15 cellular contexts compared by ENCODE assay signal in the genomic region with DNA sequence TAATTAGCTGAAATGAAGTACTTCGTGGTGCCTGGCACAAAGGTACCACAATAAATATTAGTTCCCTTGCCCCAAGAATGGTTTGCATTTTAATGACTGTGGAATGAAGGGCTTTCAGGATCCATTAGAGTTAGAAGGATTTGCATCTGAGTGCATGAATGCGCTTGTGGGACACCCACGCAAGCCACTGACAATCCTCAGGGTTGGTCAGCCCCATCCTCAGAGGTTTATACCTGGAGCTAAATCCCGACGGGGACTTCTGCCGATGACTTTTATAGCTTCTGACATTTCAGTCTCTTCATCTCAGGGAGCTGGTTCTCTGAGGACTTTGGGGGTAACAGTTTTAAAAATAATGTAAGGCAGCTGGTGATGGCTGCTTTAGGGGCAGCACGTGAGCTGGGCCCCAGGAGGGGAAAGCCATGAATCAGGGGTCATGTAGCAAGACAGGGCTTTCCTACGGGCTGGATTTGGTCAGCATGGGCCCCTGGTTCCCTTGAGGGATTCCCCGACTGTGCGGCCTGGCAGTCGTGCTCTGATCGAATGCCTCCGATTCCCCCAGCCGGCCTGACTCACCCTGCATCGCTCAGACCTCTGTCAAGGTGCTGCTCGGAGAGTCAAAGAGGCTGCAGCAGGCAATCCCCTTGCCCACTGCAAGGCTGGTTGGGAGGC. TPM values are rescaled to one million over a fixed set of nuclear protein-coding genes. Genes with fewer than 3 reads are reported as not detected.
A peak's percentile ranks its signal among the peaks of the same experiment; 100 is the strongest.
DNase-seq lines count a peak whose midpoint lies in the region; ATAC-seq and TF ChIP-seq lines count a peak whose summit lies in the region.
"Had no signal": no experiment of that assay in that cellular context is flagged by ENCODE, and none has a peak within 500 bp of the region (broad histone marks: within the 10 kb centered on the region; RNA-seq: fewer than 3 reads in every experiment).

No MANE protein-coding gene starts in this region.

- intact Hi-C loops in colonic mucosa (cut with DNase I): no loop called here
- intact Hi-C loops in breast epithelium (cut with DNase I; ENCODE audit: low total_unique reads): no loop called here

- H3K27ac ChIP-seq in AG04450 (ENCODE audit: low read depth, low read length) (peak overlapping the region; percentile 31), HUES64 (ENCODE audit: low read depth, low read length) (no peak overlapping the region), colonic mucosa (no peak overlapping the region), breast epithelium (no peak overlapping the region)
- H3K27ac ChIP-seq: WERI-Rb-1 had no signal

- H3K27me3 ChIP-seq in AG04450 (ENCODE audit: control insufficient read depth, insufficient read depth, low read length) (no peaks in the 10 kb centered on the region), HUES64 (ENCODE audit: insufficient read depth, low read length) (0 out of 2 replicates have a peak, but pooled peaks cover 3% of the 10 kb centered on the region), colonic mucosa (no peaks in the 10 kb centered on the region), breast epithelium (no peaks in the 10 kb centered on the region)

- H3K36me3 ChIP-seq in HUES64 (ENCODE audit: insufficient read depth, low read length) (no peaks in the 10 kb centered on the region), colonic mucosa (no peaks in the 10 kb centered on the region), breast epithelium (no peaks in the 10 kb centered on the region)
- H3K36me3 ChIP-seq: WERI-Rb-1 had no signal

- CTCF ChIA-PET in AG04450 (lab: Charles Lee): interaction anchor here (0.9 to 1.1 kb wide), 2 partner anchors 16 to 67 kb away, joined by 3 to 4 read pairs; no protein-coding TSS in a partner anchor

- H3K4me3 ChIP-seq in AG04450 (ENCODE audit: low read depth, low read length): no peak overlapping the region
- H3K4me3 ChIP-seq in HUES64 (ENCODE audit: low read length): no peak overlapping the region
- H3K4me3 ChIP-seq in colonic mucosa: no peak overlapping the region
- no peak overlapping the region for H3K4me3 ChIP-seq in breast epithelium

- 74% methylated on average over 16 of the region's 16 CpGs for WGBS in HUES64

- ATAC-seq in GM18861 (IDR thresholded peaks at IDR 0.05; ENCODE audit: unreplicated experiment) (peak; percentile 35), HG02571 (IDR thresholded peaks at IDR 0.05; ENCODE audit: unreplicated experiment) (peak; percentile 41)
- ATAC-seq: Panc1 had no signal

- H3K9me3 ChIP-seq in AG04450 (ENCODE audit: control insufficient read depth, insufficient read depth, low read length) (no peaks in the 10 kb centered on the region; the same call in 1 of the 2 replicates), HUES64 (ENCODE audit: insufficient read depth, low read depth, low read length) (no peaks in the 10 kb centered on the region), colonic mucosa (no peaks in the 10 kb centered on the region), breast epithelium (no peaks in the 10 kb centered on the region)

- DNase-seq in AG04450 (ENCODE audit: low read depth, low spot score) (no peak), SW 1271 (lab: John Stamatoyannopoulos, UW) (no peak), superior temporal gyrus (ENCODE audit: extremely low spot score) (no peak), colonic mucosa (no peak), breast epithelium (ENCODE audit: low spot score in 2 of 2) (no peak)
- DNase-seq: AML-193, H7, WERI-Rb-1 had no signal

- H3K4me1 ChIP-seq in HUES64 (ENCODE audit: insufficient read depth, low read length): no peaks in the 10 kb centered on the region
- no peaks in the 10 kb centered on the region for H3K4me1 ChIP-seq in colonic mucosa
- H3K4me1 ChIP-seq in breast epithelium: no peaks in the 10 kb centered on the region

- TF ChIP-seq POLR2A in breast epithelium (IDR thresholded peaks at IDR 0.05): no peak

- POLR2A ChIA-PET in AG04450 (lab: Yijun Ruan, JAX): no interaction called here

- TF ChIP-seq CTCF in AG04450 (IDR thresholded peaks at IDR 0.05; ENCODE audit: low read depth, low read length) (no peak), colonic mucosa (IDR thresholded peaks at IDR 0.05) (no peak), breast epithelium (IDR thresholded peaks at IDR 0.05) (no peak)

- H3K9ac ChIP-seq in HUES64 (ENCODE audit: low read depth, low read length): 0 out of 2 replicates have a peak overlapping the region, but pooled peaks have one; percentile 25
- H3K9ac ChIP-seq in colonic mucosa (ENCODE audit: low read depth in 2 of 2, low read length in 2 of 2): no peak overlapping the region

RNA-seq across cellular contexts. Expression of gene IL10, which starts 20.8 kb away (rescaled TPM):
- polyA plus RNA-seq in AG04450 (2011; rRNA removed): not detected in 2 replicates
- polyA minus RNA-seq in AG04450 (2011; rRNA and poly(A)+ RNA removed): not detected in 2 replicates
- polyA plus RNA-seq in HUES64 (2013, experiment 1 of 2): not detected
- polyA plus RNA-seq in HUES64 (2013, experiment 2 of 2): not detected
- total RNA-seq in colonic mucosa (under 1 TPM; 0.17 to 0.29 TPM), breast epithelium (1 to 10 TPM in 2 of 3 donors, under 1 TPM in 1; 0.98 to 5.3 (median 4.3) TPM)
- total RNA-seq: glomerular endothelial cell, H7, lung microvascular endothelial cell had no signal

RNA-seq across cellular contexts. Expression of gene IL19, which starts 22.5 kb away (rescaled TPM):
- 0.07 TPM in 1 of 2 replicates, not detected in the other for polyA plus RNA-seq in AG04450 (2011; rRNA removed)
- polyA minus RNA-seq in AG04450 (2011; rRNA and poly(A)+ RNA removed): 0.35 TPM in 1 of 2 replicates, not detected in the other
- polyA plus RNA-seq in HUES64 (2013, experiment 1 of 2): not detected
- polyA plus RNA-seq in HUES64 (2013, experiment 2 of 2): not detected
- total RNA-seq in colonic mucosa: under 1 TPM in 1 of 2 donors, not detected in 1; 0.40 TPM
- total RNA-seq in breast epithelium: not detected
- total RNA-seq: glomerular endothelial cell, H7, lung microvascular endothelial cell, urinary bladder had no signal
- polyA plus RNA-seq: urinary bladder had no signal
